1 cellular context compared by ENCODE assay signal in the genomic region with DNA sequence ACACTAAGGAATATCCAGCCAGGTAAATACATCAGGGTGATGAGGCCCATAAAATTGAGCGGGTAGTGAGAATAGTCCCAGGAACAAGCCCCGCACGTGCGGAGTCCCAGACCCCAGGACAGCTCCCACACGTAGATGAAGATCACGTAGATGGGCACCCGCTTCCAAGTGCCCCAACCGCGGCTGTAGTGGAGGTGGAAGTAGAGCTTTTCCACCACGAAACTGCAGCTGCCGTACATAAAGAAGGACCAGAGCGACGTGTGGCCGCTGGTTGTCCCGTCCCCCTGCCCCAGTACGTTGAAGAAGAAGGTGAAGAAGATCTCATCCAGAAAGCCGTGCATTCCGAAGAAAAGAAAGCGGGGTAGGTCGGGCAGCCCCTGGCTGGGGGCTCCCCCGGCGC.
TF ChIP-seq lines count a peak whose summit lies in the region.

No MANE protein-coding gene starts in this region.

TF ChIP-seq in WTC11, 78 proteins besides CTCF, POLR2A, EP300 and RAD21 (continued from another document):
- TF ChIP-seq, protein P1, sequence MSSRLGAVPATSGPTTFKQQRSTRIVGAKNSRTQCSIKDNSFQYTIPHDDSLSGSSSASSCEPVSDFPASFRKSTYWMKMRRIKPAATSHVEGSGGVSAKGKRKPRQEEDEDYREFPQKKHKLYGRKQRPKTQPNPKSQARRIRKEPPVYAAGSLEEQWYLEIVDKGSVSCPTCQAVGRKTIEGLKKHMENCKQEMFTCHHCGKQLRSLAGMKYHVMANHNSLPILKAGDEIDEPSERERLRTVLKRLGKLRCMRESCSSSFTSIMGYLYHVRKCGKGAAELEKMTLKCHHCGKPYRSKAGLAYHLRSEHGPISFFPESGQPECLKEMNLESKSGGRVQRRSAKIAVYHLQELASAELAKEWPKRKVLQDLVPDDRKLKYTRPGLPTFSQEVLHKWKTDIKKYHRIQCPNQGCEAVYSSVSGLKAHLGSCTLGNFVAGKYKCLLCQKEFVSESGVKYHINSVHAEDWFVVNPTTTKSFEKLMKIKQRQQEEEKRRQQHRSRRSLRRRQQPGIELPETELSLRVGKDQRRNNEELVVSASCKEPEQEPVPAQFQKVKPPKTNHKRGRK (CRISPR knock-in tag; IDR thresholded peaks at IDR 0.05; ENCODE audit: borderline replicate concordance): no peak
- TF ChIP-seq, protein P2, sequence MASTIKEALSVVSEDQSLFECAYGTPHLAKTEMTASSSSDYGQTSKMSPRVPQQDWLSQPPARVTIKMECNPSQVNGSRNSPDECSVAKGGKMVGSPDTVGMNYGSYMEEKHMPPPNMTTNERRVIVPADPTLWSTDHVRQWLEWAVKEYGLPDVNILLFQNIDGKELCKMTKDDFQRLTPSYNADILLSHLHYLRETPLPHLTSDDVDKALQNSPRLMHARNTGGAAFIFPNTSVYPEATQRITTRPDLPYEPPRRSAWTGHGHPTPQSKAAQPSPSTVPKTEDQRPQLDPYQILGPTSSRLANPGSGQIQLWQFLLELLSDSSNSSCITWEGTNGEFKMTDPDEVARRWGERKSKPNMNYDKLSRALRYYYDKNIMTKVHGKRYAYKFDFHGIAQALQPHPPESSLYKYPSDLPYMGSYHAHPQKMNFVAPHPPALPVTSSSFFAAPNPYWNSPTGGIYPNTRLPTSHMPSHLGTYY (CRISPR knock-in tag; IDR thresholded peaks at IDR 0.05): no peak
- no peak for TF ChIP-seq ATF1 (CRISPR knock-in tag; IDR thresholded peaks at IDR 0.05)
- TF ChIP-seq ZNF317 (CRISPR knock-in tag; IDR thresholded peaks at IDR 0.05; ENCODE audit: borderline replicate concordance, low read depth): no peak
- TF ChIP-seq NFE2L1 (CRISPR knock-in tag; IDR thresholded peaks at IDR 0.05): no peak
- no peak for TF ChIP-seq FOXJ3 (CRISPR knock-in tag; IDR thresholded peaks at IDR 0.05; ENCODE audit: borderline replicate concordance)
- TF ChIP-seq, protein P3, sequence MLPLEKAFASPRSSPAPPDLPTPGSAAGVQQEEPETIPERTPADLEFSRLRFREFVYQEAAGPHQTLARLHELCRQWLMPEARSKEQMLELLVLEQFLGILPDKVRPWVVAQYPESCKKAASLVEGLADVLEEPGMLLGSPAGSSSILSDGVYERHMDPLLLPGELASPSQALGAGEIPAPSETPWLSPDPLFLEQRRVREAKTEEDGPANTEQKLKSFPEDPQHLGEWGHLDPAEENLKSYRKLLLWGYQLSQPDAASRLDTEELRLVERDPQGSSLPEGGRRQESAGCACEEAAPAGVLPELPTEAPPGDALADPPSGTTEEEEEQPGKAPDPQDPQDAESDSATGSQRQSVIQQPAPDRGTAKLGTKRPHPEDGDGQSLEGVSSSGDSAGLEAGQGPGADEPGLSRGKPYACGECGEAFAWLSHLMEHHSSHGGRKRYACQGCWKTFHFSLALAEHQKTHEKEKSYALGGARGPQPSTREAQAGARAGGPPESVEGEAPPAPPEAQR (CRISPR knock-in tag; IDR thresholded peaks at IDR 0.05): no peak
- no peak for TF ChIP-seq MYBL2 (CRISPR knock-in tag; IDR thresholded peaks at IDR 0.05)
- TF ChIP-seq, protein P4, sequence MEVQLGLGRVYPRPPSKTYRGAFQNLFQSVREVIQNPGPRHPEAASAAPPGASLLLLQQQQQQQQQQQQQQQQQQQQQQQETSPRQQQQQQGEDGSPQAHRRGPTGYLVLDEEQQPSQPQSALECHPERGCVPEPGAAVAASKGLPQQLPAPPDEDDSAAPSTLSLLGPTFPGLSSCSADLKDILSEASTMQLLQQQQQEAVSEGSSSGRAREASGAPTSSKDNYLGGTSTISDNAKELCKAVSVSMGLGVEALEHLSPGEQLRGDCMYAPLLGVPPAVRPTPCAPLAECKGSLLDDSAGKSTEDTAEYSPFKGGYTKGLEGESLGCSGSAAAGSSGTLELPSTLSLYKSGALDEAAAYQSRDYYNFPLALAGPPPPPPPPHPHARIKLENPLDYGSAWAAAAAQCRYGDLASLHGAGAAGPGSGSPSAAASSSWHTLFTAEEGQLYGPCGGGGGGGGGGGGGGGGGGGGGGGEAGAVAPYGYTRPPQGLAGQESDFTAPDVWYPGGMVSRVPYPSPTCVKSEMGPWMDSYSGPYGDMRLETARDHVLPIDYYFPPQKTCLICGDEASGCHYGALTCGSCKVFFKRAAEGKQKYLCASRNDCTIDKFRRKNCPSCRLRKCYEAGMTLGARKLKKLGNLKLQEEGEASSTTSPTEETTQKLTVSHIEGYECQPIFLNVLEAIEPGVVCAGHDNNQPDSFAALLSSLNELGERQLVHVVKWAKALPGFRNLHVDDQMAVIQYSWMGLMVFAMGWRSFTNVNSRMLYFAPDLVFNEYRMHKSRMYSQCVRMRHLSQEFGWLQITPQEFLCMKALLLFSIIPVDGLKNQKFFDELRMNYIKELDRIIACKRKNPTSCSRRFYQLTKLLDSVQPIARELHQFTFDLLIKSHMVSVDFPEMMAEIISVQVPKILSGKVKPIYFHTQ (CRISPR knock-in tag; IDR thresholded peaks at IDR 0.05): no peak
- no peak for TF ChIP-seq FOXP1 (CRISPR knock-in tag; IDR thresholded peaks at IDR 0.05; ENCODE audit: borderline replicate concordance)
- TF ChIP-seq TEAD4 (CRISPR knock-in tag; IDR thresholded peaks at IDR 0.05): no peak
- TF ChIP-seq SP1 (CRISPR knock-in tag; conservative IDR thresholded peaks at IDR 0.05): no peak
- TF ChIP-seq, protein P5, sequence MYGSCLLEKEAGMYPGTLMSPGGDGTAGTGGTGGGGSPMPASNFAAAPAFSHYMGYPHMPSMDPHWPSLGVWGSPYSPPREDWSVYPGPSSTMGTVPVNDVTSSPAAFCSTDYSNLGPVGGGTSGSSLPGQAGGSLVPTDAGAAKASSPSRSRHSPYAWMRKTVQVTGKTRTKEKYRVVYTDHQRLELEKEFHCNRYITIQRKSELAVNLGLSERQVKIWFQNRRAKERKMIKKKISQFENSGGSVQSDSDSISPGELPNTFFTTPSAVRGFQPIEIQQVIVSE (CRISPR knock-in tag; IDR thresholded peaks at IDR 0.05; ENCODE audit: borderline replicate concordance): no peak
- no peak for TF ChIP-seq ZNF138 (CRISPR knock-in tag; conservative IDR thresholded peaks at IDR 0.05)
- TF ChIP-seq, protein P6, sequence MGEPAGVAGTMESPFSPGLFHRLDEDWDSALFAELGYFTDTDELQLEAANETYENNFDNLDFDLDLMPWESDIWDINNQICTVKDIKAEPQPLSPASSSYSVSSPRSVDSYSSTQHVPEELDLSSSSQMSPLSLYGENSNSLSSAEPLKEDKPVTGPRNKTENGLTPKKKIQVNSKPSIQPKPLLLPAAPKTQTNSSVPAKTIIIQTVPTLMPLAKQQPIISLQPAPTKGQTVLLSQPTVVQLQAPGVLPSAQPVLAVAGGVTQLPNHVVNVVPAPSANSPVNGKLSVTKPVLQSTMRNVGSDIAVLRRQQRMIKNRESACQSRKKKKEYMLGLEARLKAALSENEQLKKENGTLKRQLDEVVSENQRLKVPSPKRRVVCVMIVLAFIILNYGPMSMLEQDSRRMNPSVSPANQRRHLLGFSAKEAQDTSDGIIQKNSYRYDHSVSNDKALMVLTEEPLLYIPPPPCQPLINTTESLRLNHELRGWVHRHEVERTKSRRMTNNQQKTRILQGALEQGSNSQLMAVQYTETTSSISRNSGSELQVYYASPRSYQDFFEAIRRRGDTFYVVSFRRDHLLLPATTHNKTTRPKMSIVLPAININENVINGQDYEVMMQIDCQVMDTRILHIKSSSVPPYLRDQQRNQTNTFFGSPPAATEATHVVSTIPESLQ (CRISPR knock-in tag; IDR thresholded peaks at IDR 0.05): no peak
- no peak for TF ChIP-seq CREM (CRISPR knock-in tag; IDR thresholded peaks at IDR 0.05)
TF ChIP-seq in WTC11: peak in this region for 0.
